Comparison of ENCODE assay signal across 14 cellular contexts in the genomic region with DNA sequence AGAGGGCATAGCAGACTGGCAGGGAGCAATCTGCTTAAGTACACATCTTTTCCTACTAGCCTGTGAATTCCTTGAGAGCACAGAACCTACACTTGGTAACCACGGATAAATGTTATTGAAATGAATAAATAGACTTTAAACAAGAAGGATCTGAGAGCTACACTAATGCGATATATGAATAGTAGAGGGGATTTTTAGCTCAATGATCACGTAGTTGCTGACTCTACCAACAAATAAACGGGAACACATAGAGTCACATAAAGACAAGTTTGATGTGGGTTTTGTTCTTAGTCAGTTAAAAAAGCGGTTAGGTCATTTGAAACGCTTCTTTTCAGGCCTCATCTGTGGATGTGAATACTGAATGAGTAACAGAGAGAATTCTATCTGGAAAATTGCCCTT.
A peak's percentile ranks its signal among the peaks of the same experiment; 100 is the strongest.
DNase-seq lines count a peak whose midpoint lies in the region; ATAC-seq and TF ChIP-seq lines count a peak whose summit lies in the region.
"Had no signal": no experiment of that assay in that cellular context is flagged by ENCODE, and none has a peak within 500 bp of the region (broad histone marks: within the 10 kb centered on the region; RNA-seq: fewer than 3 reads in every experiment).

No MANE protein-coding gene starts in this region.

- intact Hi-C loops in activated CD4-positive, alpha-beta T cell treated with anti-CD3 and anti-CD28 coated beads, Interleukin-2, amount 10 ng/mL, durations not matched to agents 24 days and 14 days (cut with micrococcal nuclease): no loop called here
- intact Hi-C loops in spleen (cut with DNase I; ENCODE audit: low total_unique reads): no loop called here
- intact Hi-C loops in mucosa of descending colon (cut with DNase I, micrococcal nuclease): no loop called here

- H3K4me1 ChIP-seq in spleen (peaks cover 12 to 87% (median 37%) of the 10 kb centered on the region in 6 donors), mucosa of descending colon (ENCODE audit: low read depth) (no peaks in the 10 kb centered on the region)

- H3K4me3 Mint-ChIP-seq in activated CD4-positive, alpha-beta T cell treated with anti-CD3 and anti-CD28 coated beads, Interleukin-2, amount 10 ng/mL, durations not matched to agents 24 days and 14 days: no peak overlapping the region
- H3K4me3 Mint-ChIP-seq: activated naive CD4-positive, alpha-beta T cell treated with anti-CD3 and anti-CD28 coated beads, Interleukin-2, amount 50 U/mL, for 24 hours had no signal

- H3K36me3 Mint-ChIP-seq in activated CD4-positive, alpha-beta T cell treated with anti-CD3 and anti-CD28 coated beads, Interleukin-2, amount 10 ng/mL, durations not matched to agents 24 days and 14 days (ENCODE audit: low read depth): no peaks in the 10 kb centered on the region
- H3K36me3 Mint-ChIP-seq: activated naive CD4-positive, alpha-beta T cell treated with anti-CD3 and anti-CD28 coated beads, Interleukin-2, amount 50 U/mL, for 24 hours had no signal

- TF ChIP-seq POLR2A in spleen (IDR thresholded peaks at IDR 0.05): no peak

- TF ChIP-seq CTCF in spleen (IDR thresholded peaks at IDR 0.05 in 8 of 11, conservative IDR thresholded peaks at IDR 0.05 in 3 of 11) (no peak), mucosa of descending colon (IDR thresholded peaks at IDR 0.05) (no peak)

- DNase-seq in activated CD4-positive, alpha-beta T cell treated with anti-CD3 and anti-CD28 coated beads, Interleukin-2, amount 10 ng/mL, durations not matched to agents 24 days and 14 days: no peak
- DNase-seq in activated CD4-positive, alpha-beta T cell treated with anti-CD3 and anti-CD28 coated beads, Interleukin-2, amount 50 U/mL, for 1 hour: no peak
- DNase-seq in spleen: no peak
- no peak for DNase-seq in NCI-H187 (lab: John Stamatoyannopoulos, UW)
- no peak for DNase-seq in mucosa of descending colon
- DNase-seq: MM.1S, NCI-H526, SIG-M5 had no signal

- peak overlapping the region; percentile 2 for H3K27ac Mint-ChIP-seq in activated CD4-positive, alpha-beta T cell treated with anti-CD3 and anti-CD28 coated beads, Interleukin-2, amount 10 ng/mL, durations not matched to agents 24 days and 14 days
- H3K27ac Mint-ChIP-seq: activated naive CD4-positive, alpha-beta T cell treated with anti-CD3 and anti-CD28 coated beads, Interleukin-2, amount 50 U/mL, for 24 hours had no signal

- H3K4me1 Mint-ChIP-seq in activated CD4-positive, alpha-beta T cell treated with anti-CD3 and anti-CD28 coated beads, Interleukin-2, amount 10 ng/mL, durations not matched to agents 24 days and 14 days: peaks cover 9% of the 10 kb centered on the region
- H3K4me1 Mint-ChIP-seq: activated naive CD4-positive, alpha-beta T cell treated with anti-CD3 and anti-CD28 coated beads, Interleukin-2, amount 50 U/mL, for 24 hours had no signal

- 69 to 84% (median 77%) methylated on average over 6 of the region's 6 CpGs for WGBS in spleen, 5 donors

- no peaks in the 10 kb centered on the region for H3K27me3 Mint-ChIP-seq in activated CD4-positive, alpha-beta T cell treated with anti-CD3 and anti-CD28 coated beads, Interleukin-2, amount 10 ng/mL, durations not matched to agents 24 days and 14 days

- H3K36me3 ChIP-seq in spleen (peaks cover 2 to 43% (median 10%) of the 10 kb centered on the region in 6 donors), mucosa of descending colon (ENCODE audit: low read depth) (no peaks in the 10 kb centered on the region)

- no peaks in the 10 kb centered on the region for H3K9me3 Mint-ChIP-seq in activated CD4-positive, alpha-beta T cell treated with anti-CD3 and anti-CD28 coated beads, Interleukin-2, amount 10 ng/mL, durations not matched to agents 24 days and 14 days
- H3K9me3 Mint-ChIP-seq: activated naive CD4-positive, alpha-beta T cell treated with anti-CD3 and anti-CD28 coated beads, Interleukin-2, amount 50 U/mL, for 24 hours had no signal

- no peaks in the 10 kb centered on the region for H3K27me3 ChIP-seq in spleen (replicated peaks in 1 of 7)

- H3K9me3 ChIP-seq in spleen (no peaks in the 10 kb centered on the region), mucosa of descending colon (no peaks in the 10 kb centered on the region)

- peak overlapping the region in 5 of 8 donors; percentile 11 to 55 (median 38) for H3K27ac ChIP-seq in spleen
- H3K27ac ChIP-seq: coronary artery had no signal

- ATAC-seq in GM21786 (IDR thresholded peaks at IDR 0.05; ENCODE audit: unreplicated experiment): peak; percentile 37
- peak; percentile 54 for ATAC-seq in HG03432 (IDR thresholded peaks at IDR 0.05; ENCODE audit: unreplicated experiment)
- no peak for ATAC-seq in GM19397 (IDR thresholded peaks at IDR 0.05; ENCODE audit: unreplicated experiment)
- ATAC-seq in mucosa of descending colon: no peak

- no peak overlapping the region for H3K4me3 ChIP-seq in spleen
- no peak overlapping the region for H3K4me3 ChIP-seq in mucosa of descending colon
- H3K4me3 ChIP-seq: coronary artery, skin epidermis had no signal

Comparison
In these comparisons a context has a peak if more than half of its experiments do, and no peak if none do; other contexts are left out.
1. ATAC-seq: peak in GM21786 (single experiment) and HG03432 (single experiment); none in GM19397 (single experiment) and mucosa of descending colon (single experiment).